Comparison of ENCODE assay signal across 34 cellular contexts in the genomic region with DNA sequence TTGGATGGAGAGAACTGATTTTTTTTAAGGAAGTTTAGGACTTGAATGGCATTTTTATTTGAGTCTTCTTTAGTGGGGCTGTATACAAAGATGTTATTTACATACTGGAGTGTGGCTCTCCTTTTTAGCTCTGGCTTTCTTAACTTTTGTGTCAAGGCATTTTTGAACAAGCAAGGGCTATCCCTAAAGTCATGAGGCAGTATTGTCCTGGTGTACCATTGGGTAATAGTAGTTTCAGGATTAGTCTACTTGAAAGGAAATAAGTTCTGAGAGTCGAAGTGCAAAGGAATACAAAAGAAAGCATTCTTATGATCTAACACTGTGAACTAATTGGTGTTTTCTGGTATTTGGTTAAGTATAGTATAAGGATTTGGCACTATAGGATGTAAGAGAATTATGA. TPM values are rescaled to one million over a fixed set of nuclear protein-coding genes. Genes with fewer than 3 reads are reported as not detected.
"Had no signal": no experiment of that assay in that cellular context is flagged by ENCODE, and none has a peak within 500 bp of the region (broad histone marks: within the 10 kb centered on the region; RNA-seq: fewer than 3 reads in every experiment).

No MANE protein-coding gene starts in this region.

- H3K27me3 ChIP-seq: ascending aorta, suprapubic skin, tibial artery had no signal

- DNase-seq: activated CD4-positive, alpha-beta memory T cell treated with anti-CD3 and anti-CD28 coated beads, Interleukin-2, amount 10 ng/mL, durations not matched to agents 7 days and 5 days; activated CD4-positive, alpha-beta T cell treated with anti-CD3 and anti-CD28 coated beads for 1 hour; activated CD4-positive, alpha-beta T cell treated with anti-CD3 and anti-CD28 coated beads, Interleukin-2, amount 10 ng/mL, durations not matched to agents 7 days and 5 days; activated CD8-positive, alpha-beta memory T cell treated with anti-CD3 and anti-CD28 coated beads, Interleukin-2, amount 50 U/mL, for 48 hours; activated gamma-delta T cell; activated naive CD4-positive, alpha-beta T cell treated with anti-CD3 and anti-CD28 coated beads, Interleukin-2, amount 10 ng/mL, durations not matched to agents 7 days and 5 days; activated naive CD8-positive, alpha-beta T cell treated with anti-CD3 and anti-CD28 coated beads, Interleukin-2, amount 10 ng/mL, durations not matched to agents 7 days and 5 days; activated T-cell treated with anti-CD3 and anti-CD28 coated beads, Interleukin-2, amount 50 U/mL, for 24 hours; caudate nucleus; cortex of kidney; endodermal cell; foreskin fibroblast; heart left ventricle; hypothalamus; immature natural killer cell; kidney; left colon; mammary epithelial cell; midbrain; naive thymus-derived CD4-positive, alpha-beta T cell; occipital lobe; posterior cingulate gyrus; retina; stimulated activated CD4-positive, alpha-beta T cell treated with anti-CD3 and anti-CD28 coated beads, Interleukin-15, amount 100 ng/mL, for 24 hours; stimulated activated naive CD4-positive, alpha-beta T cell; T-helper 2 cell; tibial artery had no signal

- H3K27ac ChIP-seq: neural progenitor cell, tibial artery had no signal

- H3K36me3 ChIP-seq: ascending aorta, heart left ventricle, neural progenitor cell, suprapubic skin, tibial artery had no signal

- H3K9me3 ChIP-seq: ascending aorta, suprapubic skin, tibial artery had no signal

- ATAC-seq: esophagus mucosa; heart left ventricle; left colon; naive thymus-derived CD4-positive, alpha-beta T cell; WTC11 had no signal

- H3K4me3 ChIP-seq: neural progenitor cell, suprapubic skin, tibial artery had no signal

RNA-seq across cellular contexts. Expression of a gene that starts 1.9 kb away (rescaled TPM):
- total RNA-seq: activated CD4-positive, alpha-beta memory T cell treated with anti-CD3 and anti-CD28 coated beads, Interleukin-2, amount 10 ng/mL, durations not matched to agents 7 days and 5 days had no signal

RNA-seq across cellular contexts. Expression of a gene that starts 51.6 kb away (rescaled TPM):
- total RNA-seq: activated CD4-positive, alpha-beta memory T cell treated with anti-CD3 and anti-CD28 coated beads, Interleukin-2, amount 10 ng/mL, durations not matched to agents 7 days and 5 days; activated CD4-positive, alpha-beta T cell treated with anti-CD3 and anti-CD28 coated beads, Interleukin-2, amount 10 ng/mL, durations not matched to agents 7 days and 5 days; activated naive CD8-positive, alpha-beta T cell treated with anti-CD3 and anti-CD28 coated beads, Interleukin-2, amount 10 ng/mL, durations not matched to agents 7 days and 5 days; ascending aorta; chondrocyte; endodermal cell; esophagus mucosa; heart left ventricle; kidney; left colon; liver; mammary epithelial cell; naive thymus-derived CD4-positive, alpha-beta T cell; occipital lobe; WTC11 had no signal
